Comparison of ENCODE assay signal across 13 cellular contexts in genomic region chr11:82895437-82896091, GRCh38. TPM values are rescaled to one million over a fixed set of nuclear protein-coding genes. Genes with fewer than 3 reads are reported as not detected.
DNase-seq lines count a peak whose midpoint lies in the region; ATAC-seq, FAIRE-seq and TF ChIP-seq lines count a peak whose summit lies in the region.
"Had no signal": no experiment of that assay in that cellular context is flagged by ENCODE, and none has a peak within 500 bp of the region (broad histone marks: within the 10 kb centered on the region; RNA-seq: fewer than 3 reads in every experiment).

No MANE protein-coding gene starts in this region.

- no peak overlapping the region for H2BK120ac ChIP-seq in trophoblast cell (ENCODE audit: insufficient read depth, low read length, poor library complexity)

- no peak overlapping the region for H2AFZ ChIP-seq in trophoblast cell (ENCODE audit: insufficient read depth, low read length, poor library complexity)

- no peak overlapping the region for H2AK5ac ChIP-seq in trophoblast cell (ENCODE audit: low read length)

- no peak overlapping the region for H3K4ac ChIP-seq in trophoblast cell (ENCODE audit: low read depth, low read length)

- ATAC-seq in GM18867 (IDR thresholded peaks at IDR 0.05; ENCODE audit: unreplicated experiment), result peak; percentile 35
- peak; percentile 25 for ATAC-seq in HG02678 (IDR thresholded peaks at IDR 0.05; ENCODE audit: unreplicated experiment)

- H3K9ac ChIP-seq in trophoblast cell (ENCODE audit: low read length), result no peak overlapping the region

- TF ChIP-seq POLR2A in NB4 (IDR thresholded peaks at IDR 0.05; ENCODE audit: extremely low read depth, insufficient read length), result no peak
- TF ChIP-seq POLR2A in H54 (IDR thresholded peaks at IDR 0.05; ENCODE audit: low read depth, low read length), result no peak

- no peak overlapping the region for H2BK5ac ChIP-seq in trophoblast cell (ENCODE audit: low read depth, low read length, poor library complexity)

- H3K4me1 ChIP-seq in trophoblast cell (ENCODE audit: control insufficient read depth in 1 of 2, insufficient read depth in 2 of 2, low read length in 2 of 2), result peaks cover 3 to 4% of the 10 kb centered on the region in 2 experiments

- H2BK12ac ChIP-seq in trophoblast cell (ENCODE audit: low read length), result no peak overlapping the region

- no peak overlapping the region for H3K18ac ChIP-seq in trophoblast cell (ENCODE audit: low read length)

- TF ChIP-seq CTCF in NB4 (IDR thresholded peaks at IDR 0.05; ENCODE audit: low read depth, low read length), result no peak

- peaks cover 3% of the 10 kb centered on the region for H3K79me2 ChIP-seq in trophoblast cell (ENCODE audit: control insufficient read depth, insufficient read depth, low read length, poor library complexity)

- H4K91ac ChIP-seq in trophoblast cell (ENCODE audit: low read depth, low read length), result no peak overlapping the region

- no peak overlapping the region for H3K14ac ChIP-seq in trophoblast cell (ENCODE audit: low read length)

- no peaks in the 10 kb centered on the region for H3K27me3 ChIP-seq in trophoblast cell (ENCODE audit: insufficient read depth, low read length)
- H3K27me3 ChIP-seq: esophagus muscularis mucosa had no signal

- peaks cover 3% of the 10 kb centered on the region for H3K79me1 ChIP-seq in trophoblast cell (ENCODE audit: low read length)

- peak; percentile 81 for DNase-seq in NB4 (ENCODE audit: low read depth)
- DNase-seq in trophoblast cell, result peak; percentile 24 to 83
- DNase-seq in H54 (ENCODE audit: insufficient read length, low spot score), result no peak
- no peak for DNase-seq in COLO668 (lab: John Stamatoyannopoulos, UW; ENCODE audit: unreplicated experiment)
- no peak for DNase-seq in activated gamma-delta T cell treated with Interleukin-2 at 50 U/mL for 16 hours
- DNase-seq in HPDE6-E6E7 (ENCODE audit: extremely low spot score), result no peak
- DNase-seq: NCI-H2227 treated with DMSO at 0.1 percent for 48 hours, posterior cingulate gyrus, SW 1271 had no signal

- H3K36me3 ChIP-seq in trophoblast cell (ENCODE audit: control insufficient read depth in 1 of 2, insufficient read depth in 2 of 2, low read length in 2 of 2), result peaks cover 0 to 1% of the 10 kb centered on the region in 2 experiments
- H3K36me3 ChIP-seq: esophagus muscularis mucosa had no signal

- no peak overlapping the region for H3K4me2 ChIP-seq in trophoblast cell (ENCODE audit: low read length)

- H3K23ac ChIP-seq in trophoblast cell (ENCODE audit: low read length), result no peak overlapping the region

- H3K27ac ChIP-seq in trophoblast cell (ENCODE audit: low read depth, low read length), result no peak overlapping the region
- H3K27ac ChIP-seq: esophagus muscularis mucosa had no signal

- H4K12ac ChIP-seq in trophoblast cell (ENCODE audit: low read depth, low read length), result no peak overlapping the region

- H3K9me3 ChIP-seq in trophoblast cell (ENCODE audit: insufficient read depth, low read depth, low read length), result no peaks in the 10 kb centered on the region
- H3K9me3 ChIP-seq: esophagus muscularis mucosa had no signal

- no peak for FAIRE-seq in H54 (lab: Jason Lieb, UNC)
- FAIRE-seq: HTR-8/SVneo had no signal

- no peak overlapping the region for H4K8ac ChIP-seq in trophoblast cell (ENCODE audit: low read depth, low read length)

- no peak overlapping the region for H3K4me3 ChIP-seq in NB4 (ENCODE audit: low read depth, low read length)
- no peak overlapping the region for H3K4me3 ChIP-seq in trophoblast cell (ENCODE audit: low read depth, low read length)
- H3K4me3 ChIP-seq: esophagus muscularis mucosa had no signal

RNA-seq across cellular contexts. Expression of gene PRCP, which starts 4.7 kb away (rescaled TPM):
- 40.1 and 40.7 TPM in 2 replicates for polyA plus RNA-seq in trophoblast cell (2013)

RNA-seq across cellular contexts. Expression of gene DDIAS, which starts 6.0 kb away (rescaled TPM):
- 8.8 and 9.1 TPM in 2 replicates for polyA plus RNA-seq in trophoblast cell (2013)

Comparison
In these comparisons a context has a peak if more than half of its experiments do, and no peak if none do; other contexts are left out.
1. DNase-seq: peak in NB4 (single experiment) and trophoblast cell (2 of 2); none in H54 (single experiment), COLO668 (single experiment), activated gamma-delta T cell treated with Interleukin-2 at 50 U/mL for 16 hours (single experiment) and HPDE6-E6E7 (single experiment).